ENCODE assay signal across 26 cellular contexts in genomic region chr5:56088431-56088949, GRCh38.
A peak's percentile ranks its signal among the peaks of the same experiment; 100 is the strongest.
DNase-seq lines count a peak whose midpoint lies in the region; ATAC-seq and TF ChIP-seq lines count a peak whose summit lies in the region.
"Had no signal": no experiment of that assay in that cellular context is flagged by ENCODE, and none has a peak within 500 bp of the region (broad histone marks: within the 10 kb centered on the region; RNA-seq: fewer than 3 reads in every experiment).

No MANE protein-coding gene starts in this region.

- TF ChIP-seq CTCF in fibroblast of the aortic adventitia (IDR thresholded peaks at IDR 0.05; ENCODE audit: insufficient read depth, low read length) = no peak

- H3K27me3 Mint-ChIP-seq in T-helper 2 cell treated with Interferon-gamma antibody and Interleukin-4, amounts not matched to agents 5 μg/mL and 100 μg/mL, for 36 hours (ENCODE audit: low read depth) = no peaks in the 10 kb centered on the region
- no peaks in the 10 kb centered on the region for H3K27me3 Mint-ChIP-seq in activated T-cell treated with anti-CD3 and anti-CD28 coated beads, Interleukin-2, amount 50 U/mL, for 4 hours (ENCODE audit: low read depth)
- H3K27me3 Mint-ChIP-seq: activated CD4-positive, alpha-beta T cell treated with anti-CD3 and anti-CD28 coated beads, Interleukin-2, amount 10 ng/mL, durations not matched to agents 7 days and 5 days; activated T-cell treated with anti-CD3 and anti-CD28 coated beads, Interleukin-2, amount 50 U/mL, for 24 hours; CD4-positive, alpha-beta memory T cell had no signal

- intact Hi-C loops in sciatic nerve (cut with DNase I) = no loop called here

- peaks cover 51% of the 10 kb centered on the region for H3K4me1 Mint-ChIP-seq in T-helper 2 cell treated with Interferon-gamma antibody and Interleukin-4, amounts not matched to agents 5 μg/mL and 100 μg/mL, for 36 hours (ENCODE audit: low read depth)
- peaks cover 52% of the 10 kb centered on the region for H3K4me1 Mint-ChIP-seq in activated T-cell treated with anti-CD3 and anti-CD28 coated beads, Interleukin-2, amount 50 U/mL, for 4 hours (ENCODE audit: low read depth)

- no peak overlapping the region for H3K4me3 Mint-ChIP-seq in T-helper 2 cell treated with Interferon-gamma antibody and Interleukin-4, amounts not matched to agents 5 μg/mL and 100 μg/mL, for 36 hours
- no peak overlapping the region for H3K4me3 Mint-ChIP-seq in activated T-cell treated with anti-CD3 and anti-CD28 coated beads, Interleukin-2, amount 50 U/mL, for 4 hours
- H3K4me3 Mint-ChIP-seq: activated CD4-positive, alpha-beta T cell treated with anti-CD3 and anti-CD28 coated beads, Interleukin-2, amount 10 ng/mL, durations not matched to agents 7 days and 5 days; activated T-cell treated with anti-CD3 and anti-CD28 coated beads, Interleukin-2, amount 50 U/mL, for 24 hours; neural crest cell; WTC11 had no signal

- H3K27ac Mint-ChIP-seq in T-helper 2 cell treated with Interferon-gamma antibody and Interleukin-4, amounts not matched to agents 5 μg/mL and 100 μg/mL, for 36 hours = peak overlapping the region; percentile 1
- H3K27ac Mint-ChIP-seq: CD4-positive, alpha-beta memory T cell; WTC11 had no signal

- no peak overlapping the region for H3K4me3 ChIP-seq in fibroblast of the aortic adventitia (ENCODE audit: low read depth, low read length)
- H3K4me3 ChIP-seq: dorsolateral prefrontal cortex, esophagus muscularis mucosa, left lung, Peyer's patch, right atrium auricular region, spleen had no signal

- H3K9me3 Mint-ChIP-seq in T-helper 2 cell treated with Interferon-gamma antibody and Interleukin-4, amounts not matched to agents 5 μg/mL and 100 μg/mL, for 36 hours = no peaks in the 10 kb centered on the region
- H3K9me3 Mint-ChIP-seq in activated T-cell treated with anti-CD3 and anti-CD28 coated beads, Interleukin-2, amount 50 U/mL, for 4 hours = no peaks in the 10 kb centered on the region
- H3K9me3 Mint-ChIP-seq: activated T-cell treated with anti-CD3 and anti-CD28 coated beads, Interleukin-2, amount 50 U/mL, for 24 hours had no signal

- no peak for DNase-seq in T-helper 2 cell treated with Interferon-gamma antibody and Interleukin-4, amounts not matched to agents 5 μg/mL and 100 μg/mL, for 36 hours (ENCODE audit: low spot score)
- no peak for DNase-seq in T-helper 2 cell
- peak; percentile 89 for DNase-seq in fibroblast of the aortic adventitia (ENCODE audit: low read depth)
- no peak for DNase-seq in sciatic nerve (ENCODE audit: low spot score)
- DNase-seq in activated T-cell treated with anti-CD3 and anti-CD28 coated beads, Interleukin-2, amount 50 U/mL, for 4 hours = no peak
- no peak for DNase-seq in ACHN
- DNase-seq: 8988T; activated CD4-positive, alpha-beta T cell treated with anti-CD3 and anti-CD28 coated beads, Interleukin-2, amount 10 ng/mL, durations not matched to agents 7 days and 5 days; activated T-cell treated with anti-CD3 and anti-CD28 coated beads, Interleukin-2, amount 50 U/mL, for 24 hours; AML-193; CD4-positive, alpha-beta memory T cell; dorsolateral prefrontal cortex; H7; left lung; NCI-H1436; NCI-H2081 treated with DMSO at 0.1 percent for 48 hours; NCI-H69; Peyer's patch; SIG-M5; spleen had no signal

- in situ Hi-C loops in ACHN (cut with HindIII; ENCODE audit: low pct_ligation_motif_present, low pct_unique_long_range_greater_than_20kb, low sequenced_read_pairs) = no loop called here

- ATAC-seq in SK-N-SH treated with all-trans-retinoic acid at 6 μM for 48 hours (peak; percentile 39), sciatic nerve (peak; percentile 82), HG03045 (IDR thresholded peaks at IDR 0.05; ENCODE audit: unreplicated experiment) (no peak)
- no peak for ATAC-seq in activated T-cell treated with anti-CD3 and anti-CD28 coated beads, Interleukin-2, amount 50 U/mL, for 4 hours
- ATAC-seq: WTC11 had no signal

- H3K36me3 Mint-ChIP-seq in T-helper 2 cell treated with Interferon-gamma antibody and Interleukin-4, amounts not matched to agents 5 μg/mL and 100 μg/mL, for 36 hours (ENCODE audit: low read depth) = peaks cover 6% of the 10 kb centered on the region
- no peaks in the 10 kb centered on the region for H3K36me3 Mint-ChIP-seq in activated T-cell treated with anti-CD3 and anti-CD28 coated beads, Interleukin-2, amount 50 U/mL, for 4 hours (ENCODE audit: insufficient read depth)
- H3K36me3 Mint-ChIP-seq: WTC11 had no signal

TF ChIP-seq in SK-N-SH treated with all-trans-retinoic acid at 6 μM for 48 hours, 23 proteins besides CTCF, POLR2A, EP300 and RAD21:
- TF ChIP-seq ZNF70 (CRISPR knock-in tag; IDR thresholded peaks at IDR 0.05) (no peak), ZNF8 (CRISPR knock-in tag; IDR thresholded peaks at IDR 0.05) (no peak), OSR1 (CRISPR knock-in tag; IDR thresholded peaks at IDR 0.05) (no peak), CSDC2 (CRISPR knock-in tag; IDR thresholded peaks at IDR 0.05) (no peak), TOX (CRISPR knock-in tag; IDR thresholded peaks at IDR 0.05; ENCODE audit: borderline replicate concordance) (no peak), ZC3H10 (CRISPR knock-in tag; IDR thresholded peaks at IDR 0.05) (no peak), POU6F1 (CRISPR knock-in tag; IDR thresholded peaks at IDR 0.05; ENCODE audit: borderline replicate concordance, low read depth) (no peak), ZNF565 (CRISPR knock-in tag; conservative IDR thresholded peaks at IDR 0.05; ENCODE audit: low read depth) (no peak), ZFP30 (CRISPR knock-in tag; IDR thresholded peaks at IDR 0.05) (no peak), SNAI2 (CRISPR knock-in tag; IDR thresholded peaks at IDR 0.05) (no peak), GLIS3 (CRISPR knock-in tag; IDR thresholded peaks at IDR 0.05) (no peak), PPARA (CRISPR knock-in tag; IDR thresholded peaks at IDR 0.05; ENCODE audit: borderline replicate concordance) (no peak)
TF ChIP-seq in SK-N-SH treated with all-trans-retinoic acid at 6 μM for 48 hours: peak in this region for 0.

Comparison
In these comparisons a context has a peak if more than half of its experiments do, and no peak if none do; other contexts are left out.
1. ATAC-seq: peak in SK-N-SH treated with all-trans-retinoic acid at 6 μM for 48 hours (single experiment) and sciatic nerve (single experiment); none in HG03045 (single experiment) and activated T-cell treated with anti-CD3 and anti-CD28 coated beads, Interleukin-2, amount 50 U/mL, for 4 hours (0 of 2).